ENCODE assay signal across 1 cellular context in genomic region chr2:20215183-20216040, GRCh38.
TF ChIP-seq lines count a peak whose summit lies in the region.

No MANE protein-coding gene starts in this region.

TF ChIP-seq in HepG2, 621 proteins besides CTCF, POLR2A, EP300 and RAD21 (continued from another document and continues in another):
- TF ChIP-seq ELK4 (CRISPR knock-in tag; IDR thresholded peaks at IDR 0.05; ENCODE audit: borderline replicate concordance) (no peak), ZNF670 (CRISPR knock-in tag; IDR thresholded peaks at IDR 0.05; ENCODE audit: borderline replicate concordance) (peak; percentile 47; the same call in 1 of the 2 replicates), SUZ12 (IDR thresholded peaks at IDR 0.05; ENCODE audit: low read depth, low read length) (no peak), TGIF2 (CRISPR knock-in tag; IDR thresholded peaks at IDR 0.05) (0 out of 2 replicates have a peak, but pooled peaks have one; percentile 27), NFATC3 (CRISPR knock-in tag; IDR thresholded peaks at IDR 0.05) (0 out of 2 replicates have a peak, but pooled peaks have one; percentile 23), ELF1 (CRISPR knock-in tag; IDR thresholded peaks at IDR 0.05) (0 out of 2 replicates have a peak, but pooled peaks have one; percentile 56), ZNF33A (CRISPR knock-in tag; IDR thresholded peaks at IDR 0.05; ENCODE audit: borderline replicate concordance) (no peak), CBFB (CRISPR knock-in tag; IDR thresholded peaks at IDR 0.05) (peak; percentile 72; the same call in 1 of the 2 replicates), TCF7L2 (IDR thresholded peaks at IDR 0.05; ENCODE audit: low read depth, low read length) (no peak), ZNF260 (CRISPR knock-in tag; IDR thresholded peaks at IDR 0.05; ENCODE audit: borderline replicate concordance, low read depth) (no peak), ZNF879 (CRISPR knock-in tag; IDR thresholded peaks at IDR 0.05) (no peak), IKZF1 (IDR thresholded peaks at IDR 0.05) (no peak), SNAPC2 (CRISPR knock-in tag; IDR thresholded peaks at IDR 0.05) (no peak), HMGXB3 (CRISPR knock-in tag; IDR thresholded peaks at IDR 0.05; ENCODE audit: borderline replicate concordance) (peak; percentile 80; the same call in 1 of the 2 replicates), RNF2 (conservative IDR thresholded peaks at IDR 0.05; ENCODE audit: low read depth) (no peak), SOX5 (CRISPR knock-in tag; IDR thresholded peaks at IDR 0.05; ENCODE audit: borderline replicate concordance) (peak; percentile 84), TAF1 (CRISPR knock-in tag; IDR thresholded peaks at IDR 0.05) (peak; percentile 30; the same call in 1 of the 2 replicates), ERF (CRISPR knock-in tag; IDR thresholded peaks at IDR 0.05) (peak; percentile 96), ARNT (IDR thresholded peaks at IDR 0.05) (no peak), ZBTB8A (CRISPR knock-in tag; IDR thresholded peaks at IDR 0.05; ENCODE audit: borderline replicate concordance, low read depth) (no peak), NPAS2 (CRISPR knock-in tag; IDR thresholded peaks at IDR 0.05; ENCODE audit: borderline replicate concordance) (no peak), SRF (IDR thresholded peaks at IDR 0.05; ENCODE audit: low read depth, low read length) (no peak), ZNF441 (CRISPR knock-in tag; IDR thresholded peaks at IDR 0.05; ENCODE audit: borderline replicate concordance) (no peak), DZIP1 (CRISPR knock-in tag; IDR thresholded peaks at IDR 0.05) (no peak), EZH2 (conservative IDR thresholded peaks at IDR 0.05; ENCODE audit: low read depth, low read length) (no peak), ZNF614 (CRISPR knock-in tag; IDR thresholded peaks at IDR 0.05; ENCODE audit: borderline replicate concordance) (peak; percentile 90; the same call in 1 of the 2 replicates), ZFP37 (CRISPR knock-in tag; IDR thresholded peaks at IDR 0.05; ENCODE audit: borderline replicate concordance) (no peak), KAT8 (CRISPR knock-in tag; IDR thresholded peaks at IDR 0.05) (peak; percentile 55), ZNF768 (CRISPR knock-in tag; IDR thresholded peaks at IDR 0.05) (peak; percentile 82), ZSCAN12 (CRISPR knock-in tag; IDR thresholded peaks at IDR 0.05) (no peak), ZNF251 (CRISPR knock-in tag; IDR thresholded peaks at IDR 0.05) (peak; percentile 9; the same call in 1 of the 2 replicates), ONECUT2 (CRISPR knock-in tag; IDR thresholded peaks at IDR 0.05) (no peak), PPARG (CRISPR knock-in tag; conservative IDR thresholded peaks at IDR 0.05) (peak; percentile 92), THAP7 (CRISPR knock-in tag; IDR thresholded peaks at IDR 0.05) (no peak), USF2 (IDR thresholded peaks at IDR 0.05; ENCODE audit: low read depth, low read length) (no peak), USF2 (CRISPR knock-in tag; IDR thresholded peaks at IDR 0.05; ENCODE audit: borderline replicate concordance) (no peak), ZNF138 (CRISPR knock-in tag; IDR thresholded peaks at IDR 0.05; ENCODE audit: low read depth) (no peak), ZFAT (CRISPR knock-in tag; conservative IDR thresholded peaks at IDR 0.05) (no peak), ZBTB37 (CRISPR knock-in tag; IDR thresholded peaks at IDR 0.05) (no peak), ZNF343 (CRISPR knock-in tag; IDR thresholded peaks at IDR 0.05) (peak; percentile 74; the same call in 1 of the 2 replicates), RELA (CRISPR knock-in tag; IDR thresholded peaks at IDR 0.05) (no peak), CERS6 (CRISPR knock-in tag; IDR thresholded peaks at IDR 0.05) (no peak), NFIB (CRISPR knock-in tag; IDR thresholded peaks at IDR 0.05; ENCODE audit: borderline replicate concordance) (no peak), ZNF75D (CRISPR knock-in tag; IDR thresholded peaks at IDR 0.05; ENCODE audit: borderline replicate concordance) (no peak), ZNF660 (CRISPR knock-in tag; IDR thresholded peaks at IDR 0.05; ENCODE audit: borderline replicate concordance, low read depth) (no peak), CHCHD3 (CRISPR knock-in tag; IDR thresholded peaks at IDR 0.05) (no peak), E2F2 (CRISPR knock-in tag; IDR thresholded peaks at IDR 0.05; ENCODE audit: borderline replicate concordance) (no peak), ZNF503 (CRISPR knock-in tag; IDR thresholded peaks at IDR 0.05) (no peak), HMG20A (CRISPR knock-in tag; IDR thresholded peaks at IDR 0.05; ENCODE audit: borderline replicate concordance) (peak; percentile 84), JDP2 (CRISPR knock-in tag; IDR thresholded peaks at IDR 0.05; ENCODE audit: borderline replicate concordance) (no peak), SMARCC2 (IDR thresholded peaks at IDR 0.05) (no peak), ZNF678 (CRISPR knock-in tag; IDR thresholded peaks at IDR 0.05) (0 out of 2 replicates have a peak, but pooled peaks have one; percentile 3), MAFF (IDR thresholded peaks at IDR 0.05; ENCODE audit: low read depth, low read length) (0 out of 2 replicates have a peak, but pooled peaks have one; percentile 27), ZNF792 (CRISPR knock-in tag; IDR thresholded peaks at IDR 0.05) (peak; percentile 91), ZFYVE20 (CRISPR knock-in tag; IDR thresholded peaks at IDR 0.05; ENCODE audit: borderline replicate concordance, low read depth) (no peak), NFYC (CRISPR knock-in tag; IDR thresholded peaks at IDR 0.05) (0 out of 2 replicates have a peak, but pooled peaks have one; percentile 42)
